Comparison of ENCODE assay signal across 8 cellular contexts in the genomic region with DNA sequence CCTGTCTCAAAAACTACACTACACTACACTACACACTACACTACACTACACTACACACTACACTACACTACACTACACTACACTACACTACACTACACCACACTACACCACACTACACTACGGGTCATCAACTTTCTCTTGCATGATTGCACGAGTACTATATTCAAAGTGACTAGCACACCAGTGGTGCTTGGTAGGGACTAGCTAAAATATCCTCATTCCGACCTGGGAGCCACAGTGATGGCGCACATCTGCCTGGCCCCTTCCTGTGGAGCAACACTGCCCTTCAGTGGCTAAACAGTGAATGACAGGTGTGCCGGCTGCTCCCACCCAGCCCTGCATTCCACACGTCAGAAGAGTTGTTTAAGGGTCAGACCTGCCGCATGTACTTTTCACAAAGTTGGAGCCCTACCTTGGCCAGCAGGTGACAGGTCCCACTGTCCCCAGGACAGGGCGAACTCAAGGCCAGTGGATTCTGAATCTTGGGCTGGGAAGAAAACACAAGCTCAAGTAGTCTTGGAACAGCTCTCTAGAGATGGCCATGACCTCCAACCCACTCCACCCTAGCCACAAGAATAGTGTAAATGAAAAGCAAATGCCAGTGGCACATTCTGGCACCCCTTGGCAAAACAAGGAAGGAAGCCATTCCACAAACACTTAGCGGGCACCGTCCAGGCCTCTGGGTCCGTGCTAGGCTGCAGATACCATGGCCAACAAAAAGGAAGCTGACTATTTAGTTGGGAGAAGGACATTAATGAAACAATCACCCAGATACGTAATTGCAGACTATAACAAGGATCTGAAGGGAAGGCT. TPM values are rescaled to one million over a fixed set of nuclear protein-coding genes. Genes with fewer than 3 reads are reported as not detected.
DNase-seq lines count a peak whose midpoint lies in the region; ATAC-seq and TF ChIP-seq lines count a peak whose summit lies in the region.

No MANE protein-coding gene starts in this region.

- TF ChIP-seq CTCF in AG09319 (IDR thresholded peaks at IDR 0.05; ENCODE audit: low read depth, low read length) (peak; percentile 94), activated B cell treated with CpG ODN at 0.5 μM for 24 hours (IDR thresholded peaks at IDR 0.05) (no peak)

- no peaks in the 10 kb centered on the region for H3K9me3 Mint-ChIP-seq in activated B cell treated with CpG ODN at 0.5 μM for 24 hours

- H3K27ac ChIP-seq in caudate nucleus (ENCODE audit: low read depth, low read length), result peak overlapping the region; percentile 87

- peak; percentile 32 for DNase-seq in AG09319 (ENCODE audit: extremely low read depth, low read depth)
- DNase-seq in NCI-H345 (lab: John Stamatoyannopoulos, UW), result peak; percentile 66
- peak; percentile 73 for DNase-seq in activated B cell treated with CpG ODN at 0.5 μM for 24 hours
- peak in 60 of 61 donors; percentile 15 to 86 (median 67) for DNase-seq in caudate nucleus (lab: John Stamatoyannopoulos, UW)
- peak; percentile 89 for DNase-seq in left kidney (ENCODE audit: low read depth, low spot score)
- peak; percentile 67 for DNase-seq in stimulated activated CD4-positive, alpha-beta T cell treated with anti-CD3 and anti-CD28 coated beads, Interleukin-4, amount 100 ng/mL, for 24 hours

- no peak overlapping the region for H3K27ac Mint-ChIP-seq in activated B cell treated with CpG ODN at 0.5 μM for 24 hours

- intact Hi-C loops in activated B cell treated with CpG ODN at 0.5 μM for 24 hours (cut with micrococcal nuclease), result loop anchor here (1.0 to 5.0 kb wide), 9 partner anchors 23 to 1311 kb away; no protein-coding TSS in a partner anchor

- ATAC-seq in GM18873 (IDR thresholded peaks at IDR 0.05; ENCODE audit: low FRiP score, unreplicated experiment) (peak; percentile 64), HG03108 (IDR thresholded peaks at IDR 0.05; ENCODE audit: unreplicated experiment) (peak; percentile 82), activated B cell treated with CpG ODN at 0.5 μM for 24 hours (ENCODE audit: low read depth) (peak; percentile 99)

- CTCF ChIA-PET in activated B cell treated with CpG ODN at 0.5 μM for 24 hours (lab: Charles Lee), result interaction anchor here (0.6 to 2.7 kb wide), 37 partner anchors 9 to 1260 kb away, joined by 3 to 20 read pairs (median 3); a partner anchor contains a TSS

- H3K4me3 Mint-ChIP-seq in activated B cell treated with CpG ODN at 0.5 μM for 24 hours, result no peak overlapping the region

- peaks cover 8% of the 10 kb centered on the region for H3K4me1 Mint-ChIP-seq in activated B cell treated with CpG ODN at 0.5 μM for 24 hours

- POLR2A ChIA-PET in activated B cell treated with CpG ODN at 0.5 μM for 24 hours (lab: Charles Lee), result interaction anchor here (0.6 to 1.3 kb wide), 3 partner anchors 22 to 338 kb away, joined by 3 to 9 read pairs (median 6); no protein-coding TSS in a partner anchor

- no peaks in the 10 kb centered on the region for H3K36me3 Mint-ChIP-seq in activated B cell treated with CpG ODN at 0.5 μM for 24 hours (ENCODE audit: low read depth)

- no peaks in the 10 kb centered on the region for H3K27me3 Mint-ChIP-seq in activated B cell treated with CpG ODN at 0.5 μM for 24 hours

RNA-seq across cellular contexts. Expression of a gene that starts 45.9 kb away (rescaled TPM):
- total RNA-seq in activated B cell treated with CpG ODN at 0.5 μM for 24 hours, result not detected in 2 replicates

Comparison
In these comparisons a context has a peak if more than half of its experiments do, and no peak if none do; other contexts are left out.
1. Peak in every context shown above with its lines: DNase-seq, ATAC-seq and H3K27ac ChIP-seq.
2. DNase-seq: peak in every context shown above with its lines; median percentile 89 in left kidney; 73 in activated B cell treated with CpG ODN at 0.5 μM for 24 hours; 67 in caudate nucleus; 67 in stimulated activated CD4-positive, alpha-beta T cell treated with anti-CD3 and anti-CD28 coated beads, Interleukin-4, amount 100 ng/mL, for 24 hours; 66 in NCI-H345; 32 in AG09319.